ENCODE assay signal across 16 cellular contexts in the genomic region with DNA sequence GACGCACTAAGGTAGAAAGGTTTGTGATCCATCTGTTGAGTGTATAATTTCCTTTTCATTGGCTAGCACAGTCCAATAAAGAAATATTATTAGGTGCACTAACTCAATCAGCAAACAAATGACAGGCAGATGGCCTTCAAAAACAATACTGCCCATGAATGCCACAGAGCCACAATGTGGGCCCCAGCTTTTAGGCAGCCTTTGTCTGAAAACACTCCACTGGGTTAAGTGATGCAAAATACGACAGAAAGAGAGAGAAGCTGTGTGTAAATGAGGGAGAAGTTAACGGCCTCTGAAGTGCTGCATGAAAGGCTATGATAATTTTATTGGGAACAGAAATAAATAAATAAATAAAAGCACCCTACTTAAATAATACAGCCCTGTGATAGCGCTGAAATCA.
"Had no signal": no experiment of that assay in that cellular context is flagged by ENCODE, and none has a peak within 500 bp of the region (broad histone marks: within the 10 kb centered on the region; RNA-seq: fewer than 3 reads in every experiment).

No MANE protein-coding gene starts in this region.

- H3K4me1 ChIP-seq: parathyroid adenoma had no signal

- H3K4me3 ChIP-seq: lung had no signal

- ATAC-seq: left cardiac atrium had no signal

- H3K27ac ChIP-seq: parathyroid adenoma had no signal

- FAIRE-seq: small intestine, urothelium cell line had no signal

- H3K9ac ChIP-seq: parathyroid adenoma had no signal

- DNase-seq: activated CD4-positive, alpha-beta T cell treated with anti-CD3 and anti-CD28 coated beads for 1 hour; activated CD4-positive, alpha-beta T cell treated with anti-CD3 and anti-CD28 coated beads, Interleukin-2, amount 50 U/mL, for 48 hours; activated gamma-delta T cell; activated naive CD8-positive, alpha-beta T cell treated with anti-CD3 and anti-CD28 coated beads, Interleukin-2, amount 10 ng/mL, durations not matched to agents 7 days and 5 days; activated T-cell treated with anti-CD3 and anti-CD28 coated beads, Interleukin-2, amount 50 U/mL, for 48 hours; anterior cingulate cortex; cerebellar nuclear complex; dermis blood vessel endothelial cell; erythroblast; hypothalamus; left cardiac atrium; midbrain; small intestine had no signal
